9 cellular contexts compared by ENCODE assay signal in the genomic region with DNA sequence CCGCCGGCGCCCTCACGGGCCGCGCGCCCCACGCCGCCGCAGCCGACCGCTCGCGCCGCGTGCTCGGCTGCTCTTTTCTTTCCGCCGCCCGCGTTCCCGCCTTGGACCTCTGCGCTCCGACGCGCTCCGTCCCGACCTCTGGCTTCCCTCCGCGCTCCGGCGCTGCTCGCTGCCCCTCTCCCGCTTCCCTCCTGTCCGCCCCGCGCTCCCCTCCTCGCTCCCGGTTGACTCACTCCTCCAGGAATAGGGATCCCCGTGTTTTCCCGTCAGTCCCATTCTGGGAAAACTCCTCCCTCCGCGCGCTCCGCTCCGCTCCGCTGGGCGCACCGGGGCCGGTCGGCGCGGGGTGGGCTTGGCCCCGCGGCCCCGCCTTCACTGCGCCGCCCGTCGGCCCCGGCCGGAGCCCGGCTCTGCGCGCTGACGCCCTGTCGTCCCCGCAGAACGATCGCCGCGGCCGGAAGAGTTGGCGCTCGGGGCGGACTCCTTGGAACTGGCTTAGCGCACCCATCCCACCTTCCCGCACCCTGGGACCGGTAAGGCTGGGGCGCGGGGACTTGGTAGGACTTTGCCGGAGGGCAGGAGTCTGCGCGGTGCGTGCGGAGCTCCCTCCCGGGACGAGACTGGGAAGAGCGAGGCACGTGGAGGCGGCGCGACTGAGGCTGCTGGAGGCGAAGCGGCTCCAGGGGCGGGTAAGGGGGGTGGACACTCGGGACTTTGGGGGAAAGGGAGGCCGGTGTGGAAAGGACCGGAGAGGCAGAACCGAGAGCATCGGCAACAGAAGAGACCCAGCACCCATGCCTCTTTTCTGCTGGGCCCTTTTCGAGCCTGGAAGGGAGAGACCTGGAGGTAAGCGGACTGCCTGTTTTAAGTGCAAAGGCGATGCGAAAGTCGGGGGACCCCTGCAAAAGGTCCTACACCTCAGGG. TPM values are rescaled to one million over a fixed set of nuclear protein-coding genes. Genes with fewer than 3 reads are reported as not detected.
DNase-seq lines count a peak whose midpoint lies in the region; ATAC-seq, FAIRE-seq and TF ChIP-seq lines count a peak whose summit lies in the region.
"Had no signal": no experiment of that assay in that cellular context is flagged by ENCODE, and none has a peak within 500 bp of the region (broad histone marks: within the 10 kb centered on the region; RNA-seq: fewer than 3 reads in every experiment).

No MANE protein-coding gene starts in this region.

- no peak for TF ChIP-seq CTCF in CD8-positive, alpha-beta T cell (IDR thresholded peaks at IDR 0.05)
- TF ChIP-seq CTCF in RWPE1 (conservative IDR thresholded peaks at IDR 0.05; ENCODE audit: low read depth) (no peak), right lobe of liver (IDR thresholded peaks at IDR 0.05) (no peak), thyroid gland (IDR thresholded peaks at IDR 0.05) (no peak)

- H3K36me3 ChIP-seq in CD8-positive, alpha-beta T cell (ENCODE audit: insufficient read depth, low read length) = no peaks in the 10 kb centered on the region
- H3K36me3 ChIP-seq in right lobe of liver = no peaks in the 10 kb centered on the region
- H3K36me3 ChIP-seq in thyroid gland = no peaks in the 10 kb centered on the region

- TF ChIP-seq POLR2A in H54 (IDR thresholded peaks at IDR 0.05; ENCODE audit: low read depth, low read length) = peak; percentile 39
- TF ChIP-seq POLR2A in right lobe of liver (IDR thresholded peaks at IDR 0.05) = peak; percentile 29
- peak; percentile 3 to 11 for TF ChIP-seq POLR2A in thyroid gland (IDR thresholded peaks at IDR 0.05)

- WGBS in right lobe of liver (ENCODE audit: insufficient coverage, low coverage, low lambda C conversion rate, missing lambda C conversion rate) = 5% methylated on average over 10 of the region's 106 CpGs
- 4 to 8% methylated on average over 21 to 70 of the region's 106 CpGs for WGBS in thyroid gland, 2 donors

- peaks cover 5% of the 10 kb centered on the region for H3K4me1 ChIP-seq in CD8-positive, alpha-beta T cell (ENCODE audit: insufficient read depth, low read length)
- H3K4me1 ChIP-seq in right lobe of liver = peaks cover 0 to 7% (median 0%) of the 10 kb centered on the region in 4 donors
- H3K4me1 ChIP-seq in thyroid gland = peaks cover 23 to 37% of the 10 kb centered on the region in 2 donors

- POLR2A ChIA-PET in CD8-positive, alpha-beta T cell (lab: Charles Lee) = no interaction called here
- POLR2A ChIA-PET in RWPE1 (lab: Yijun Ruan, JAX; ENCODE audit: low non-redundant PET) = no interaction called here

- no peak overlapping the region for H3K27ac Mint-ChIP-seq in CD8-positive, alpha-beta T cell
- H3K27ac Mint-ChIP-seq in dendritic cell treated with granulocyte-macrophage colony-stimulating factor and Interleukin-4, amounts not matched to agents 40 ng/mL and 50 ng/mL, for 4 days = no peak overlapping the region

- H3K27me3 ChIP-seq in CD8-positive, alpha-beta T cell (ENCODE audit: insufficient read depth, low read length) = peaks cover 12% of the 10 kb centered on the region
- no peaks in the 10 kb centered on the region for H3K27me3 ChIP-seq in right lobe of liver
- H3K27me3 ChIP-seq in thyroid gland = no peaks in the 10 kb centered on the region

- H3K27ac ChIP-seq in CD8-positive, alpha-beta T cell (ENCODE audit: low read depth, low read length) = no peak overlapping the region
- H3K27ac ChIP-seq in RWPE1 (peak overlapping the region; percentile 92), right lobe of liver (peak overlapping the region in 2 of 3 donors; percentile 15 to 37), thyroid gland (peak overlapping the region; percentile 80 to 92 (median 88))

- peaks cover 14% of the 10 kb centered on the region for H3K4me1 Mint-ChIP-seq in CD8-positive, alpha-beta T cell (ENCODE audit: low read depth)
- peaks cover 16% of the 10 kb centered on the region for H3K4me1 Mint-ChIP-seq in dendritic cell treated with granulocyte-macrophage colony-stimulating factor and Interleukin-4, amounts not matched to agents 40 ng/mL and 50 ng/mL, for 4 days (ENCODE audit: low read depth)

- H3K36me3 Mint-ChIP-seq in CD8-positive, alpha-beta T cell = no peaks in the 10 kb centered on the region
- no peaks in the 10 kb centered on the region for H3K36me3 Mint-ChIP-seq in dendritic cell treated with granulocyte-macrophage colony-stimulating factor and Interleukin-4, amounts not matched to agents 40 ng/mL and 50 ng/mL, for 4 days (ENCODE audit: low read depth)

- no peak for ATAC-seq in CD8-positive, alpha-beta T cell
- ATAC-seq in right lobe of liver = peak; percentile 22 to 58 (median 48)

- CTCF ChIA-PET in CD8-positive, alpha-beta T cell (lab: Charles Lee) = no interaction called here
- CTCF ChIA-PET in RWPE1 (lab: Yijun Ruan, JAX) = interaction anchor here (0.6 to 0.7 kb wide), 3 partner anchors 75 to 127 kb away, joined by 4 read pairs; a partner anchor contains a TSS

- no peak for DNase-seq in CD8-positive, alpha-beta T cell
- DNase-seq in H54 (ENCODE audit: insufficient read length, low spot score) (peak; percentile 78), RWPE1 (ENCODE audit: low spot score) (peak; percentile 58), right lobe of liver (peak in 2 of 3 donors; percentile 57 to 69), thyroid gland (peak; percentile 66 to 68), MV-4-11 (lab: John Stamatoyannopoulos, UW) (no peak)
- no peak for DNase-seq in effector CD4-positive, alpha-beta T cell

- no peak for FAIRE-seq in H54 (lab: Jason Lieb, UNC)
- FAIRE-seq: TTC549 had no signal

- intact Hi-C loops in CD8-positive, alpha-beta T cell (cut with DNase I, micrococcal nuclease) = no loop called here
- intact Hi-C loops in dendritic cell treated with granulocyte-macrophage colony-stimulating factor and Interleukin-4, amounts not matched to agents 40 ng/mL and 50 ng/mL, for 4 days (cut with micrococcal nuclease) = no loop called here
- intact Hi-C loops in right lobe of liver (cut with DNase I) = no loop called here
- intact Hi-C loops in thyroid gland (cut with DNase I) = loop anchor here (5.0 kb wide), 1 partner anchor 73 kb away; no protein-coding TSS in a partner anchor

- no peaks in the 10 kb centered on the region for H3K9me3 ChIP-seq in CD8-positive, alpha-beta T cell (ENCODE audit: low read length)
- no peaks in the 10 kb centered on the region for H3K9me3 ChIP-seq in right lobe of liver
- H3K9me3 ChIP-seq in thyroid gland = no peaks in the 10 kb centered on the region

- no peak overlapping the region for H3K4me3 ChIP-seq in CD8-positive, alpha-beta T cell (ENCODE audit: low read depth, low read length)
- H3K4me3 ChIP-seq in right lobe of liver (peak overlapping the region; percentile 36 to 51 (median 40)), thyroid gland (replicated peaks in 1 of 3) (peak overlapping the region; percentile 38 to 75 (median 54))

- peaks cover 52% of the 10 kb centered on the region for H3K27me3 Mint-ChIP-seq in CD8-positive, alpha-beta T cell (ENCODE audit: low read depth)
- peaks cover 77% of the 10 kb centered on the region for H3K27me3 Mint-ChIP-seq in dendritic cell treated with granulocyte-macrophage colony-stimulating factor and Interleukin-4, amounts not matched to agents 40 ng/mL and 50 ng/mL, for 4 days

- no peaks in the 10 kb centered on the region for H3K9me3 Mint-ChIP-seq in CD8-positive, alpha-beta T cell
- no peaks in the 10 kb centered on the region for H3K9me3 Mint-ChIP-seq in dendritic cell treated with granulocyte-macrophage colony-stimulating factor and Interleukin-4, amounts not matched to agents 40 ng/mL and 50 ng/mL, for 4 days

- H3K4me3 Mint-ChIP-seq in CD8-positive, alpha-beta T cell = peak overlapping the region; percentile 66
- peak overlapping the region; percentile 54 for H3K4me3 Mint-ChIP-seq in dendritic cell treated with granulocyte-macrophage colony-stimulating factor and Interleukin-4, amounts not matched to agents 40 ng/mL and 50 ng/mL, for 4 days

RNA-seq across cellular contexts. Expression of a gene that starts 0.6 kb away (rescaled TPM):
- not detected for total RNA-seq in CD8-positive, alpha-beta T cell
- total RNA-seq in right lobe of liver = 1 to 10 TPM in 4 of 6 experiments, under 1 TPM in 2; 0.81 to 8.5 (median 3.0) TPM
- 10 to 100 TPM; 28.5 to 50.9 (median 37.0) TPM for total RNA-seq in thyroid gland

Comparison
In these comparisons a context has a peak if more than half of its experiments do, and no peak if none do; other contexts are left out.
1. DNase-seq: peak in H54 (single experiment), RWPE1 (single experiment), right lobe of liver (2 of 3) and thyroid gland (2 of 2); none in CD8-positive, alpha-beta T cell (0 of 7), MV-4-11 (single experiment) and effector CD4-positive, alpha-beta T cell (single experiment).
2. Peak in every context shown above with its lines, with median percentiles within 50 percentile points of each other: POLR2A ChIP-seq.